In genomic region chr2:73984203-73984921, GRCh38 we compare ENCODE assay signal across 1 cellular context.
A peak's percentile ranks its signal among the peaks of the same experiment; 100 is the strongest.
TF ChIP-seq lines count a peak whose summit lies in the region.

Gene TET3, plus strand, starts transcription at chr2:73984910. Its CDS starts 1,494 bp downstream, at chr2:73986404.

TF ChIP-seq in HepG2, 621 proteins besides CTCF, POLR2A, EP300 and RAD21 (continued from another document and continues in another):
- TF ChIP-seq ZNF691 (CRISPR knock-in tag; IDR thresholded peaks at IDR 0.05; ENCODE audit: borderline replicate concordance, low read depth), result peak; percentile 81
- 0 out of 2 replicates have a peak, but pooled peaks have one; percentile 21 for TF ChIP-seq XBP1 (CRISPR knock-in tag; IDR thresholded peaks at IDR 0.05)
- TF ChIP-seq HINFP (CRISPR knock-in tag; IDR thresholded peaks at IDR 0.05; ENCODE audit: low read depth), result 0 out of 2 replicates have a peak, but pooled peaks have one; percentile 13
- 0 out of 2 replicates have a peak, but pooled peaks have one; percentile 49 for TF ChIP-seq KDM3A (CRISPR knock-in tag; IDR thresholded peaks at IDR 0.05; ENCODE audit: low read depth)
- TF ChIP-seq ZNF329 (CRISPR knock-in tag; IDR thresholded peaks at IDR 0.05; ENCODE audit: low read depth), result peak; percentile 40; the same call in 1 of the 2 replicates
- TF ChIP-seq ISL2 (CRISPR knock-in tag; IDR thresholded peaks at IDR 0.05), result peak; percentile 68
- TF ChIP-seq IRF1 (CRISPR knock-in tag; IDR thresholded peaks at IDR 0.05; ENCODE audit: low read depth), result no peak
- TF ChIP-seq ZIK1 (CRISPR knock-in tag; IDR thresholded peaks at IDR 0.05; ENCODE audit: borderline replicate concordance, low read depth), result 0 out of 2 replicates have a peak, but pooled peaks have one; percentile 53
- TF ChIP-seq, protein P1, sequence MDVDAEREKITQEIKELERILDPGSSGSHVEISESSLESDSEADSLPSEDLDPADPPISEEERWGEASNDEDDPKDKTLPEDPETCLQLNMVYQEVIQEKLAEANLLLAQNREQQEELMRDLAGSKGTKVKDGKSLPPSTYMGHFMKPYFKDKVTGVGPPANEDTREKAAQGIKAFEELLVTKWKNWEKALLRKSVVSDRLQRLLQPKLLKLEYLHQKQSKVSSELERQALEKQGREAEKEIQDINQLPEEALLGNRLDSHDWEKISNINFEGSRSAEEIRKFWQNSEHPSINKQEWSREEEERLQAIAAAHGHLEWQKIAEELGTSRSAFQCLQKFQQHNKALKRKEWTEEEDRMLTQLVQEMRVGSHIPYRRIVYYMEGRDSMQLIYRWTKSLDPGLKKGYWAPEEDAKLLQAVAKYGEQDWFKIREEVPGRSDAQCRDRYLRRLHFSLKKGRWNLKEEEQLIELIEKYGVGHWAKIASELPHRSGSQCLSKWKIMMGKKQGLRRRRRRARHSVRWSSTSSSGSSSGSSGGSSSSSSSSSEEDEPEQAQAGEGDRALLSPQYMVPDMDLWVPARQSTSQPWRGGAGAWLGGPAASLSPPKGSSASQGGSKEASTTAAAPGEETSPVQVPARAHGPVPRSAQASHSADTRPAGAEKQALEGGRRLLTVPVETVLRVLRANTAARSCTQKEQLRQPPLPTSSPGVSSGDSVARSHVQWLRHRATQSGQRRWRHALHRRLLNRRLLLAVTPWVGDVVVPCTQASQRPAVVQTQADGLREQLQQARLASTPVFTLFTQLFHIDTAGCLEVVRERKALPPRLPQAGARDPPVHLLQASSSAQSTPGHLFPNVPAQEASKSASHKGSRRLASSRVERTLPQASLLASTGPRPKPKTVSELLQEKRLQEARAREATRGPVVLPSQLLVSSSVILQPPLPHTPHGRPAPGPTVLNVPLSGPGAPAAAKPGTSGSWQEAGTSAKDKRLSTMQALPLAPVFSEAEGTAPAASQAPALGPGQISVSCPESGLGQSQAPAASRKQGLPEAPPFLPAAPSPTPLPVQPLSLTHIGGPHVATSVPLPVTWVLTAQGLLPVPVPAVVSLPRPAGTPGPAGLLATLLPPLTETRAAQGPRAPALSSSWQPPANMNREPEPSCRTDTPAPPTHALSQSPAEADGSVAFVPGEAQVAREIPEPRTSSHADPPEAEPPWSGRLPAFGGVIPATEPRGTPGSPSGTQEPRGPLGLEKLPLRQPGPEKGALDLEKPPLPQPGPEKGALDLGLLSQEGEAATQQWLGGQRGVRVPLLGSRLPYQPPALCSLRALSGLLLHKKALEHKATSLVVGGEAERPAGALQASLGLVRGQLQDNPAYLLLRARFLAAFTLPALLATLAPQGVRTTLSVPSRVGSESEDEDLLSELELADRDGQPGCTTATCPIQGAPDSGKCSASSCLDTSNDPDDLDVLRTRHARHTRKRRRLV (CRISPR knock-in tag; IDR thresholded peaks at IDR 0.05), result 0 out of 2 replicates have a peak, but pooled peaks have one; percentile 63
- no peak for TF ChIP-seq CCDC6 (CRISPR knock-in tag; IDR thresholded peaks at IDR 0.05)
- TF ChIP-seq BCL6 (CRISPR knock-in tag; IDR thresholded peaks at IDR 0.05), result 0 out of 2 replicates have a peak, but pooled peaks have one; percentile 7
- peak; percentile 92 for TF ChIP-seq ZNF687 (CRISPR knock-in tag; IDR thresholded peaks at IDR 0.05)
- no peak for TF ChIP-seq ZNF282 (IDR thresholded peaks at IDR 0.05; ENCODE audit: partially characterized antibody)
- TF ChIP-seq MAFF (IDR thresholded peaks at IDR 0.05; ENCODE audit: low read depth, low read length), result no peak
- no peak; the same call in 1 of the 2 replicates for TF ChIP-seq ZNF253 (CRISPR knock-in tag; IDR thresholded peaks at IDR 0.05; ENCODE audit: borderline replicate concordance)
- no peak for TF ChIP-seq ZZZ3 (CRISPR knock-in tag; IDR thresholded peaks at IDR 0.05; ENCODE audit: borderline replicate concordance)
- no peak for TF ChIP-seq HMGA1 (CRISPR knock-in tag; conservative IDR thresholded peaks at IDR 0.05)
- no peak for TF ChIP-seq HNRNPUL1 (IDR thresholded peaks at IDR 0.05; ENCODE audit: low read depth, low read length)
- TF ChIP-seq, protein P2, sequence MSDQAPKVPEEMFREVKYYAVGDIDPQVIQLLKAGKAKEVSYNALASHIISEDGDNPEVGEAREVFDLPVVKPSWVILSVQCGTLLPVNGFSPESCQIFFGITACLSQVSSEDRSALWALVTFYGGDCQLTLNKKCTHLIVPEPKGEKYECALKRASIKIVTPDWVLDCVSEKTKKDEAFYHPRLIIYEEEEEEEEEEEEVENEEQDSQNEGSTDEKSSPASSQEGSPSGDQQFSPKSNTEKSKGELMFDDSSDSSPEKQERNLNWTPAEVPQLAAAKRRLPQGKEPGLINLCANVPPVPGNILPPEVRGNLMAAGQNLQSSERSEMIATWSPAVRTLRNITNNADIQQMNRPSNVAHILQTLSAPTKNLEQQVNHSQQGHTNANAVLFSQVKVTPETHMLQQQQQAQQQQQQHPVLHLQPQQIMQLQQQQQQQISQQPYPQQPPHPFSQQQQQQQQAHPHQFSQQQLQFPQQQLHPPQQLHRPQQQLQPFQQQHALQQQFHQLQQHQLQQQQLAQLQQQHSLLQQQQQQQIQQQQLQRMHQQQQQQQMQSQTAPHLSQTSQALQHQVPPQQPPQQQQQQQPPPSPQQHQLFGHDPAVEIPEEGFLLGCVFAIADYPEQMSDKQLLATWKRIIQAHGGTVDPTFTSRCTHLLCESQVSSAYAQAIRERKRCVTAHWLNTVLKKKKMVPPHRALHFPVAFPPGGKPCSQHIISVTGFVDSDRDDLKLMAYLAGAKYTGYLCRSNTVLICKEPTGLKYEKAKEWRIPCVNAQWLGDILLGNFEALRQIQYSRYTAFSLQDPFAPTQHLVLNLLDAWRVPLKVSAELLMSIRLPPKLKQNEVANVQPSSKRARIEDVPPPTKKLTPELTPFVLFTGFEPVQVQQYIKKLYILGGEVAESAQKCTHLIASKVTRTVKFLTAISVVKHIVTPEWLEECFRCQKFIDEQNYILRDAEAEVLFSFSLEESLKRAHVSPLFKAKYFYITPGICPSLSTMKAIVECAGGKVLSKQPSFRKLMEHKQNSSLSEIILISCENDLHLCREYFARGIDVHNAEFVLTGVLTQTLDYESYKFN (CRISPR knock-in tag; conservative IDR thresholded peaks at IDR 0.05), result peak; percentile 49
- no peak for TF ChIP-seq JUND (CRISPR knock-in tag; IDR thresholded peaks at IDR 0.05)
- TF ChIP-seq ZNF18 (CRISPR knock-in tag; IDR thresholded peaks at IDR 0.05; ENCODE audit: insufficient replicate concordance), result no peak
- no peak for TF ChIP-seq ZBTB38 (CRISPR knock-in tag; IDR thresholded peaks at IDR 0.05)
- peak; percentile 48 for TF ChIP-seq ZNF574 (CRISPR knock-in tag; IDR thresholded peaks at IDR 0.05)
- TF ChIP-seq KAT7 (CRISPR knock-in tag; IDR thresholded peaks at IDR 0.05; ENCODE audit: borderline replicate concordance), result peak; percentile 57; the same call in 1 of the 2 replicates
- TF ChIP-seq TBX3 (IDR thresholded peaks at IDR 0.05; ENCODE audit: borderline replicate concordance), result no peak
- no peak for TF ChIP-seq ZNF530 (CRISPR knock-in tag; IDR thresholded peaks at IDR 0.05; ENCODE audit: low read depth)
- TF ChIP-seq ZNF160 (CRISPR knock-in tag; IDR thresholded peaks at IDR 0.05), result peak; percentile 65
- no peak for TF ChIP-seq PAWR (CRISPR knock-in tag; IDR thresholded peaks at IDR 0.05; ENCODE audit: borderline replicate concordance)
- TF ChIP-seq ZNF235 (CRISPR knock-in tag; IDR thresholded peaks at IDR 0.05; ENCODE audit: borderline replicate concordance), result peak; percentile 84; the same call in 1 of the 2 replicates
- TF ChIP-seq ERF (CRISPR knock-in tag; IDR thresholded peaks at IDR 0.05), result peak; percentile 13; the same call in 1 of the 2 replicates
- TF ChIP-seq IRX3 (CRISPR knock-in tag; IDR thresholded peaks at IDR 0.05; ENCODE audit: borderline replicate concordance, low read depth), result 0 out of 2 replicates have a peak, but pooled peaks have one; percentile 71
- peak; percentile 54; the same call in 1 of the 2 replicates for TF ChIP-seq SAP130 (CRISPR knock-in tag; IDR thresholded peaks at IDR 0.05; ENCODE audit: low read depth)
- TF ChIP-seq RNF2 (conservative IDR thresholded peaks at IDR 0.05; ENCODE audit: low read depth), result peak; percentile 75; the same call in 1 of the 2 replicates
- 0 out of 2 replicates have a peak, but pooled peaks have one; percentile 5 for TF ChIP-seq ARID2 (CRISPR knock-in tag; IDR thresholded peaks at IDR 0.05; ENCODE audit: borderline replicate concordance)
- TF ChIP-seq MXD1 (CRISPR knock-in tag; IDR thresholded peaks at IDR 0.05), result peak; percentile 47; the same call in 1 of the 2 replicates
- peak; percentile 12; the same call in 1 of the 2 replicates for TF ChIP-seq REPIN1 (CRISPR knock-in tag; IDR thresholded peaks at IDR 0.05; ENCODE audit: borderline replicate concordance, low read depth)
